ENCODE assay signal across 10 cellular contexts in the genomic region with DNA sequence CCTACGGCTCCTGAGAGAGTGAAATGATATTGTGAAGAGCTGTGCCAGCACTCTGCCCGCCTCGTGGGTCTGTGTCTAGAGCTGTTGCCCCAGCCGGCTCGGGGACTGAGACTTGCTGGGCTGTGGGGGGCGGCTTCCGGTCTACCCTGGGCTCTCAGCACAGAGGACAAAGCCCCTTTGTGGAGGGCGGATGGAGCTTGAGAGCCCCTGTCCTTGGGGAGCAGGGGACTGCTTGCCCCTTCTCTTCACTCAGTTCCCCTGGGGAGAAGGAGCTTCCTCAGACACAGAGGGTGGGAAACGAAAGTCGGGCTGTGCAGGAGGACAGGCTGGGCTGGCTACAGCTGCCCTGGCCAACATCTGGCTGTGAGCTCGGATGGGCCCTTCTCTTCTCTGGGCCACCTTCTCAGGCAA. TPM values are rescaled to one million over a fixed set of nuclear protein-coding genes. Genes with fewer than 3 reads are reported as not detected.
DNase-seq lines count a peak whose midpoint lies in the region; ATAC-seq, FAIRE-seq and TF ChIP-seq lines count a peak whose summit lies in the region.
"Had no signal": no experiment of that assay in that cellular context is flagged by ENCODE, and none has a peak within 500 bp of the region (broad histone marks: within the 10 kb centered on the region; RNA-seq: fewer than 3 reads in every experiment).

No MANE protein-coding gene starts in this region.

- H3K4me1 Mint-ChIP-seq in natural killer cell treated with Interleukin-12 subunit alpha and Interleukin-12 subunit beta and Interleukin-15 and Interleukin-18, amount 100 ng/mL, for 72 hours (ENCODE audit: low read depth in 2 of 2): peaks cover 9 to 17% of the 10 kb centered on the region in 2 donors
- H3K4me1 Mint-ChIP-seq in natural killer cell: peaks cover 0 to 25% of the 10 kb centered on the region in 2 donors
- no peaks in the 10 kb centered on the region for H3K4me1 Mint-ChIP-seq in activated CD8-positive, alpha-beta memory T cell treated with anti-CD3 and anti-CD28 coated beads, Interleukin-2, amount 10 ng/mL, durations not matched to agents 7 days and 5 days
- H3K4me1 Mint-ChIP-seq in neural progenitor cell: peaks cover 28% of the 10 kb centered on the region

- no peaks in the 10 kb centered on the region for H3K27me3 Mint-ChIP-seq in natural killer cell treated with Interleukin-12 subunit alpha and Interleukin-12 subunit beta and Interleukin-15 and Interleukin-18, amount 100 ng/mL, for 72 hours
- H3K27me3 Mint-ChIP-seq in natural killer cell (ENCODE audit: low read depth in 2 of 2): no peaks in the 10 kb centered on the region
- no peaks in the 10 kb centered on the region for H3K27me3 Mint-ChIP-seq in activated CD8-positive, alpha-beta memory T cell treated with anti-CD3 and anti-CD28 coated beads, Interleukin-2, amount 10 ng/mL, durations not matched to agents 7 days and 5 days
- H3K27me3 Mint-ChIP-seq in neural progenitor cell (ENCODE audit: insufficient read depth, low read depth): peaks cover 3% of the 10 kb centered on the region

- no peak for TF ChIP-seq POLR2A in GM12892 (IDR thresholded peaks at IDR 0.05; ENCODE audit: low read depth, low read length)

- intact Hi-C loops in natural killer cell (cut with micrococcal nuclease): no loop called here

- no peaks in the 10 kb centered on the region for H3F3A ChIP-seq in neural progenitor cell (ENCODE audit: low read depth)

- DNase-seq in natural killer cell treated with Interleukin-12 subunit alpha and Interleukin-12 subunit beta and Interleukin-15 and Interleukin-18, amount 100 ng/mL, for 72 hours (ENCODE audit: low spot score): peak; percentile 32
- DNase-seq in natural killer cell (no peak), osteoblast (ENCODE audit: insufficient read length, low spot score, missing footprints) (peak; percentile 55), GM12892 (ENCODE audit: insufficient read length) (no peak), neural progenitor cell (ENCODE audit: low spot score) (no peak), HAP-1 (ENCODE audit: low spot score in 2 of 2) (no peak)
- DNase-seq in activated CD8-positive, alpha-beta memory T cell treated with anti-CD3 and anti-CD28 coated beads, Interleukin-2, amount 10 ng/mL, durations not matched to agents 7 days and 5 days: no peak
- DNase-seq: immature natural killer cell had no signal

- in situ Hi-C loops in HAP-1 (cut with MboI; ENCODE audit: low sequenced_read_pairs): no loop called here

- H3K4me3 ChIP-seq in esophagus (ENCODE audit: low read depth in 1 of 2, low read length in 2 of 2): no peak overlapping the region
- no peak overlapping the region for H3K4me3 ChIP-seq in osteoblast (ENCODE audit: insufficient read depth, low read length)
- no peak overlapping the region for H3K4me3 ChIP-seq in neural progenitor cell
- H3K4me3 ChIP-seq in HAP-1: no peak overlapping the region

- H3K9me3 ChIP-seq in esophagus (ENCODE audit: control insufficient read depth in 2 of 2, insufficient read depth in 1 of 2, low read depth in 1 of 2, low read length in 1 of 2): no peaks in the 10 kb centered on the region
- H3K9me3 ChIP-seq in osteoblast (ENCODE audit: low read depth, low read length): no peaks in the 10 kb centered on the region
- no peaks in the 10 kb centered on the region for H3K9me3 ChIP-seq in neural progenitor cell (ENCODE audit: low read depth)
- no peaks in the 10 kb centered on the region for H3K9me3 ChIP-seq in HAP-1

- H4K20me1 ChIP-seq in osteoblast (ENCODE audit: insufficient read depth, low read length) (peaks cover 76% of the 10 kb centered on the region), neural progenitor cell (ENCODE audit: low read depth) (peaks cover 92% of the 10 kb centered on the region)

- H3K79me2 ChIP-seq in osteoblast (ENCODE audit: insufficient read depth, low read length) (peaks cover 94% of the 10 kb centered on the region), neural progenitor cell (ENCODE audit: low read depth) (peaks cover 86% of the 10 kb centered on the region)

- no peak for TF ChIP-seq CTCF in natural killer cell (IDR thresholded peaks at IDR 0.05)
- no peak for TF ChIP-seq CTCF in osteoblast (IDR thresholded peaks at IDR 0.05; ENCODE audit: extremely low read depth, low read depth, low read length)
- no peak for TF ChIP-seq CTCF in neural progenitor cell (IDR thresholded peaks at IDR 0.05)

- H3K27ac ChIP-seq in esophagus (ENCODE audit: low read depth in 2 of 2, low read length in 1 of 2) (peak overlapping the region; percentile 40 to 72), osteoblast (ENCODE audit: low read depth, low read length) (no peak overlapping the region), neural progenitor cell (no peak overlapping the region)

- FAIRE-seq in GM12892 (lab: Jason Lieb, UNC): no peak
- FAIRE-seq: urothelium cell line had no signal

- H3K27me3 ChIP-seq in esophagus (ENCODE audit: control insufficient read depth in 1 of 2, insufficient read depth in 2 of 2, low read length in 2 of 2) (no peaks in the 10 kb centered on the region), osteoblast (ENCODE audit: insufficient read depth, low read length) (no peaks in the 10 kb centered on the region), neural progenitor cell (no peaks in the 10 kb centered on the region), HAP-1 (ENCODE audit: low read depth) (no peaks in the 10 kb centered on the region)

- WGBS in esophagus, 2 donors: 59 to 67% methylated on average over 11 of the region's 11 CpGs

- H3K27ac Mint-ChIP-seq in natural killer cell treated with Interleukin-12 subunit alpha and Interleukin-12 subunit beta and Interleukin-15 and Interleukin-18, amount 100 ng/mL, for 72 hours: no peak overlapping the region
- H3K27ac Mint-ChIP-seq in natural killer cell (peak overlapping the region in 1 of 2 donors; percentile 37), neural progenitor cell (no peak overlapping the region)
- no peak overlapping the region for H3K27ac Mint-ChIP-seq in activated CD8-positive, alpha-beta memory T cell treated with anti-CD3 and anti-CD28 coated beads, Interleukin-2, amount 10 ng/mL, durations not matched to agents 7 days and 5 days

- peaks cover 0 to 13% of the 10 kb centered on the region in 2 donors for H3K36me3 ChIP-seq in esophagus (ENCODE audit: control insufficient read depth in 2 of 2, insufficient read depth in 2 of 2, low read length in 1 of 2)
- peaks cover 12% of the 10 kb centered on the region for H3K36me3 ChIP-seq in osteoblast (ENCODE audit: insufficient read depth, low read length)
- H3K36me3 ChIP-seq in neural progenitor cell: no peaks in the 10 kb centered on the region
- no peaks in the 10 kb centered on the region for H3K36me3 ChIP-seq in HAP-1 (replicated peaks)

- H3K9ac ChIP-seq in neural progenitor cell: no peak overlapping the region

- H3K9me3 Mint-ChIP-seq in natural killer cell treated with Interleukin-12 subunit alpha and Interleukin-12 subunit beta and Interleukin-15 and Interleukin-18, amount 100 ng/mL, for 72 hours: no peaks in the 10 kb centered on the region
- no peaks in the 10 kb centered on the region for H3K9me3 Mint-ChIP-seq in natural killer cell
- no peaks in the 10 kb centered on the region for H3K9me3 Mint-ChIP-seq in activated CD8-positive, alpha-beta memory T cell treated with anti-CD3 and anti-CD28 coated beads, Interleukin-2, amount 10 ng/mL, durations not matched to agents 7 days and 5 days (ENCODE audit: low read depth)
- H3K9me3 Mint-ChIP-seq in neural progenitor cell: no peaks in the 10 kb centered on the region
- H3K9me3 Mint-ChIP-seq: immature natural killer cell had no signal

- CTCF ChIA-PET in activated CD8-positive, alpha-beta memory T cell treated with anti-CD3 and anti-CD28 coated beads, Interleukin-2, amount 10 ng/mL, durations not matched to agents 7 days and 5 days (lab: Charles Lee): interaction anchor here (0.9 to 1.2 kb wide), 2 partner anchors 28 to 38 kb away, joined by 3 read pairs; no protein-coding TSS in a partner anchor

- no peak overlapping the region for H3K4me2 ChIP-seq in osteoblast (ENCODE audit: insufficient read depth, low read length)
- H3K4me2 ChIP-seq in neural progenitor cell: no peak overlapping the region

- H3K36me3 Mint-ChIP-seq in natural killer cell treated with Interleukin-12 subunit alpha and Interleukin-12 subunit beta and Interleukin-15 and Interleukin-18, amount 100 ng/mL, for 72 hours: no peaks in the 10 kb centered on the region
- no peaks in the 10 kb centered on the region for H3K36me3 Mint-ChIP-seq in natural killer cell
- no peaks in the 10 kb centered on the region for H3K36me3 Mint-ChIP-seq in activated CD8-positive, alpha-beta memory T cell treated with anti-CD3 and anti-CD28 coated beads, Interleukin-2, amount 10 ng/mL, durations not matched to agents 7 days and 5 days
- H3K36me3 Mint-ChIP-seq in neural progenitor cell: no peaks in the 10 kb centered on the region
- H3K36me3 Mint-ChIP-seq: immature natural killer cell had no signal

- H3K4me3 Mint-ChIP-seq in natural killer cell treated with Interleukin-12 subunit alpha and Interleukin-12 subunit beta and Interleukin-15 and Interleukin-18, amount 100 ng/mL, for 72 hours: no peak overlapping the region
- H3K4me3 Mint-ChIP-seq in natural killer cell: no peak overlapping the region
- H3K4me3 Mint-ChIP-seq in activated CD8-positive, alpha-beta memory T cell treated with anti-CD3 and anti-CD28 coated beads, Interleukin-2, amount 10 ng/mL, durations not matched to agents 7 days and 5 days: no peak overlapping the region
- H3K4me3 Mint-ChIP-seq in neural progenitor cell: no peak overlapping the region

- no peak for ATAC-seq in natural killer cell treated with Interleukin-12 subunit alpha and Interleukin-12 subunit beta and Interleukin-15 and Interleukin-18, amount 100 ng/mL, for 72 hours
- ATAC-seq in natural killer cell: no peak
- no peak for ATAC-seq in activated CD8-positive, alpha-beta memory T cell treated with anti-CD3 and anti-CD28 coated beads, Interleukin-2, amount 10 ng/mL, durations not matched to agents 7 days and 5 days

- H2AFZ ChIP-seq in osteoblast (ENCODE audit: low read length) (no peak overlapping the region), neural progenitor cell (replicated peaks) (no peak overlapping the region)

- peaks cover 12 to 38% of the 10 kb centered on the region in 2 donors for H3K4me1 ChIP-seq in esophagus (ENCODE audit: control insufficient read depth in 2 of 2, insufficient read depth in 2 of 2, low read length in 1 of 2)
- peaks cover 10% of the 10 kb centered on the region for H3K4me1 ChIP-seq in osteoblast (ENCODE audit: insufficient read depth, low read length)
- peaks cover 3% of the 10 kb centered on the region for H3K4me1 ChIP-seq in neural progenitor cell
- no peaks in the 10 kb centered on the region for H3K4me1 ChIP-seq in HAP-1

RNA-seq across cellular contexts. Expression of a gene that starts 11.0 kb away (rescaled TPM):
- 1 to 10 TPM; 6.8 to 8.6 TPM for total RNA-seq in natural killer cell treated with Interleukin-12 subunit alpha and Interleukin-12 subunit beta and Interleukin-15 and Interleukin-18, amount 100 ng/mL, for 72 hours
- total RNA-seq in natural killer cell (10 to 100 TPM in 2 of 3 donors, 1 to 10 TPM in 1; 2.3 to 15.6 (median 10.5) TPM), osteoblast (22.1 and 22.4 TPM in 2 replicates), neural progenitor cell (ENCODE audit: low replicate concordance) (15.4 and 47.4 TPM in 2 replicates)
- 10 to 100 TPM; 26.9 to 59.4 TPM for polyA plus RNA-seq in esophagus
- polyA plus RNA-seq in GM12892 (2012; ENCODE audit: missing spikeins): 18.6 TPM
- 1 to 10 TPM; 1.9 to 3.6 TPM for total RNA-seq in activated CD8-positive, alpha-beta memory T cell treated with anti-CD3 and anti-CD28 coated beads, Interleukin-2, amount 10 ng/mL, durations not matched to agents 7 days and 5 days

Comparison
In these comparisons a context has a peak if more than half of its experiments do, and no peak if none do; other contexts are left out.
1. DNase-seq: peak in natural killer cell treated with Interleukin-12 subunit alpha and Interleukin-12 subunit beta and Interleukin-15 and Interleukin-18, amount 100 ng/mL, for 72 hours (single experiment) and osteoblast (single experiment); none in natural killer cell (single experiment), GM12892 (single experiment), activated CD8-positive, alpha-beta memory T cell treated with anti-CD3 and anti-CD28 coated beads, Interleukin-2, amount 10 ng/mL, durations not matched to agents 7 days and 5 days (single experiment), neural progenitor cell (single experiment) and HAP-1 (0 of 2).
2. H3K27ac ChIP-seq: peak in esophagus (2 of 2); none in osteoblast (single experiment) and neural progenitor cell (single experiment).